ENCODE assay signal across 1 cellular context in the genomic region with DNA sequence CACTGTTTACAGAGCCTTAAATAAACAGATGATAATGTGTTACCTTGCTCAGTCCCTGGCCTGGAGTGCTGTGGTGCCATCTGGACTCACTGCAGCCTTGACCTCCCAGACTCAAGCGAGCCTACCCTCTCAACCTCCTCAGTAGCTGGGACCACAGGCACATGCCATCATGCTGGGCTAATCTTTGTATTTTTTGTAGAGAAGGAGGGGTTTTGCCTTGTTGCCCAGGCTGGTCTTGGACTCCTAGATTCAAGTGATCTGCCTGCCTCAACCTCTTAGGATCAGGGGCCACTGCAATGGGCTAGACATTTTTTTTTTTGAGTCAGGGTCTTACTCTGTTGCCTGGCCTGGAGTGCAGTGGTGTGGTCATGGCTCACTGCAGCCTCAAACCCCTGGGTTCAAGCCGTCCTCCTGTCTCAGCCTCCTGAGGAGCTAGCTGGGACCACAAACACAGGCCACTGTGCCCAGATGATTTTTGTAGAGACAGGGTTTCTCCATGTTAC.
A peak's percentile ranks its signal among the peaks of the same experiment; 100 is the strongest.
TF ChIP-seq lines count a peak whose summit lies in the region.

No MANE protein-coding gene starts in this region.

TF ChIP-seq in HepG2, 621 proteins besides CTCF, POLR2A, EP300 and RAD21 (continued from another document and continues in another):
- no peak for TF ChIP-seq ZNF256 (CRISPR knock-in tag; conservative IDR thresholded peaks at IDR 0.05)
- no peak for TF ChIP-seq PRPF4 (IDR thresholded peaks at IDR 0.05; ENCODE audit: low read depth, low read length, poor library complexity, severe bottlenecking)
- TF ChIP-seq HES4 (CRISPR knock-in tag; IDR thresholded peaks at IDR 0.05; ENCODE audit: borderline replicate concordance) = no peak
- TF ChIP-seq, protein P1, sequence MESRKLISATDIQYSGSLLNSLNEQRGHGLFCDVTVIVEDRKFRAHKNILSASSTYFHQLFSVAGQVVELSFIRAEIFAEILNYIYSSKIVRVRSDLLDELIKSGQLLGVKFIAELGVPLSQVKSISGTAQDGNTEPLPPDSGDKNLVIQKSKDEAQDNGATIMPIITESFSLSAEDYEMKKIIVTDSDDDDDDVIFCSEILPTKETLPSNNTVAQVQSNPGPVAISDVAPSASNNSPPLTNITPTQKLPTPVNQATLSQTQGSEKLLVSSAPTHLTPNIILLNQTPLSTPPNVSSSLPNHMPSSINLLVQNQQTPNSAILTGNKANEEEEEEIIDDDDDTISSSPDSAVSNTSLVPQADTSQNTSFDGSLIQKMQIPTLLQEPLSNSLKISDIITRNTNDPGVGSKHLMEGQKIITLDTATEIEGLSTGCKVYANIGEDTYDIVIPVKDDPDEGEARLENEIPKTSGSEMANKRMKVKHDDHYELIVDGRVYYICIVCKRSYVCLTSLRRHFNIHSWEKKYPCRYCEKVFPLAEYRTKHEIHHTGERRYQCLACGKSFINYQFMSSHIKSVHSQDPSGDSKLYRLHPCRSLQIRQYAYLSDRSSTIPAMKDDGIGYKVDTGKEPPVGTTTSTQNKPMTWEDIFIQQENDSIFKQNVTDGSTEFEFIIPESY (CRISPR knock-in tag; IDR thresholded peaks at IDR 0.05) = 0 out of 2 replicates have a peak, but pooled peaks have one; percentile 25
- peak; percentile 58; the same call in 1 of the 2 replicates for TF ChIP-seq ZNF629 (CRISPR knock-in tag; conservative IDR thresholded peaks at IDR 0.05)
- no peak for TF ChIP-seq ZNF232 (CRISPR knock-in tag; IDR thresholded peaks at IDR 0.05; ENCODE audit: borderline replicate concordance)
- peak; percentile 93 for TF ChIP-seq MIXL1 (CRISPR knock-in tag; IDR thresholded peaks at IDR 0.05)
- TF ChIP-seq, protein P2, sequence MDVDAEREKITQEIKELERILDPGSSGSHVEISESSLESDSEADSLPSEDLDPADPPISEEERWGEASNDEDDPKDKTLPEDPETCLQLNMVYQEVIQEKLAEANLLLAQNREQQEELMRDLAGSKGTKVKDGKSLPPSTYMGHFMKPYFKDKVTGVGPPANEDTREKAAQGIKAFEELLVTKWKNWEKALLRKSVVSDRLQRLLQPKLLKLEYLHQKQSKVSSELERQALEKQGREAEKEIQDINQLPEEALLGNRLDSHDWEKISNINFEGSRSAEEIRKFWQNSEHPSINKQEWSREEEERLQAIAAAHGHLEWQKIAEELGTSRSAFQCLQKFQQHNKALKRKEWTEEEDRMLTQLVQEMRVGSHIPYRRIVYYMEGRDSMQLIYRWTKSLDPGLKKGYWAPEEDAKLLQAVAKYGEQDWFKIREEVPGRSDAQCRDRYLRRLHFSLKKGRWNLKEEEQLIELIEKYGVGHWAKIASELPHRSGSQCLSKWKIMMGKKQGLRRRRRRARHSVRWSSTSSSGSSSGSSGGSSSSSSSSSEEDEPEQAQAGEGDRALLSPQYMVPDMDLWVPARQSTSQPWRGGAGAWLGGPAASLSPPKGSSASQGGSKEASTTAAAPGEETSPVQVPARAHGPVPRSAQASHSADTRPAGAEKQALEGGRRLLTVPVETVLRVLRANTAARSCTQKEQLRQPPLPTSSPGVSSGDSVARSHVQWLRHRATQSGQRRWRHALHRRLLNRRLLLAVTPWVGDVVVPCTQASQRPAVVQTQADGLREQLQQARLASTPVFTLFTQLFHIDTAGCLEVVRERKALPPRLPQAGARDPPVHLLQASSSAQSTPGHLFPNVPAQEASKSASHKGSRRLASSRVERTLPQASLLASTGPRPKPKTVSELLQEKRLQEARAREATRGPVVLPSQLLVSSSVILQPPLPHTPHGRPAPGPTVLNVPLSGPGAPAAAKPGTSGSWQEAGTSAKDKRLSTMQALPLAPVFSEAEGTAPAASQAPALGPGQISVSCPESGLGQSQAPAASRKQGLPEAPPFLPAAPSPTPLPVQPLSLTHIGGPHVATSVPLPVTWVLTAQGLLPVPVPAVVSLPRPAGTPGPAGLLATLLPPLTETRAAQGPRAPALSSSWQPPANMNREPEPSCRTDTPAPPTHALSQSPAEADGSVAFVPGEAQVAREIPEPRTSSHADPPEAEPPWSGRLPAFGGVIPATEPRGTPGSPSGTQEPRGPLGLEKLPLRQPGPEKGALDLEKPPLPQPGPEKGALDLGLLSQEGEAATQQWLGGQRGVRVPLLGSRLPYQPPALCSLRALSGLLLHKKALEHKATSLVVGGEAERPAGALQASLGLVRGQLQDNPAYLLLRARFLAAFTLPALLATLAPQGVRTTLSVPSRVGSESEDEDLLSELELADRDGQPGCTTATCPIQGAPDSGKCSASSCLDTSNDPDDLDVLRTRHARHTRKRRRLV (CRISPR knock-in tag; IDR thresholded peaks at IDR 0.05) = no peak; the same call in 1 of the 2 replicates
- no peak for TF ChIP-seq ZNF333 (CRISPR knock-in tag; IDR thresholded peaks at IDR 0.05; ENCODE audit: borderline replicate concordance)
- TF ChIP-seq ZSCAN21 (CRISPR knock-in tag; IDR thresholded peaks at IDR 0.05; ENCODE audit: borderline replicate concordance) = peak; percentile 90
- TF ChIP-seq ZNF687 (CRISPR knock-in tag; IDR thresholded peaks at IDR 0.05) = peak; percentile 77; the same call in 1 of the 2 replicates
- no peak for TF ChIP-seq ZNF530 (CRISPR knock-in tag; IDR thresholded peaks at IDR 0.05; ENCODE audit: low read depth)
- peak; percentile 97 for TF ChIP-seq ZBTB3 (CRISPR knock-in tag; IDR thresholded peaks at IDR 0.05; ENCODE audit: borderline replicate concordance, low read depth)
- no peak for TF ChIP-seq ZNF234 (CRISPR knock-in tag; conservative IDR thresholded peaks at IDR 0.05)
- TF ChIP-seq, protein P3, sequence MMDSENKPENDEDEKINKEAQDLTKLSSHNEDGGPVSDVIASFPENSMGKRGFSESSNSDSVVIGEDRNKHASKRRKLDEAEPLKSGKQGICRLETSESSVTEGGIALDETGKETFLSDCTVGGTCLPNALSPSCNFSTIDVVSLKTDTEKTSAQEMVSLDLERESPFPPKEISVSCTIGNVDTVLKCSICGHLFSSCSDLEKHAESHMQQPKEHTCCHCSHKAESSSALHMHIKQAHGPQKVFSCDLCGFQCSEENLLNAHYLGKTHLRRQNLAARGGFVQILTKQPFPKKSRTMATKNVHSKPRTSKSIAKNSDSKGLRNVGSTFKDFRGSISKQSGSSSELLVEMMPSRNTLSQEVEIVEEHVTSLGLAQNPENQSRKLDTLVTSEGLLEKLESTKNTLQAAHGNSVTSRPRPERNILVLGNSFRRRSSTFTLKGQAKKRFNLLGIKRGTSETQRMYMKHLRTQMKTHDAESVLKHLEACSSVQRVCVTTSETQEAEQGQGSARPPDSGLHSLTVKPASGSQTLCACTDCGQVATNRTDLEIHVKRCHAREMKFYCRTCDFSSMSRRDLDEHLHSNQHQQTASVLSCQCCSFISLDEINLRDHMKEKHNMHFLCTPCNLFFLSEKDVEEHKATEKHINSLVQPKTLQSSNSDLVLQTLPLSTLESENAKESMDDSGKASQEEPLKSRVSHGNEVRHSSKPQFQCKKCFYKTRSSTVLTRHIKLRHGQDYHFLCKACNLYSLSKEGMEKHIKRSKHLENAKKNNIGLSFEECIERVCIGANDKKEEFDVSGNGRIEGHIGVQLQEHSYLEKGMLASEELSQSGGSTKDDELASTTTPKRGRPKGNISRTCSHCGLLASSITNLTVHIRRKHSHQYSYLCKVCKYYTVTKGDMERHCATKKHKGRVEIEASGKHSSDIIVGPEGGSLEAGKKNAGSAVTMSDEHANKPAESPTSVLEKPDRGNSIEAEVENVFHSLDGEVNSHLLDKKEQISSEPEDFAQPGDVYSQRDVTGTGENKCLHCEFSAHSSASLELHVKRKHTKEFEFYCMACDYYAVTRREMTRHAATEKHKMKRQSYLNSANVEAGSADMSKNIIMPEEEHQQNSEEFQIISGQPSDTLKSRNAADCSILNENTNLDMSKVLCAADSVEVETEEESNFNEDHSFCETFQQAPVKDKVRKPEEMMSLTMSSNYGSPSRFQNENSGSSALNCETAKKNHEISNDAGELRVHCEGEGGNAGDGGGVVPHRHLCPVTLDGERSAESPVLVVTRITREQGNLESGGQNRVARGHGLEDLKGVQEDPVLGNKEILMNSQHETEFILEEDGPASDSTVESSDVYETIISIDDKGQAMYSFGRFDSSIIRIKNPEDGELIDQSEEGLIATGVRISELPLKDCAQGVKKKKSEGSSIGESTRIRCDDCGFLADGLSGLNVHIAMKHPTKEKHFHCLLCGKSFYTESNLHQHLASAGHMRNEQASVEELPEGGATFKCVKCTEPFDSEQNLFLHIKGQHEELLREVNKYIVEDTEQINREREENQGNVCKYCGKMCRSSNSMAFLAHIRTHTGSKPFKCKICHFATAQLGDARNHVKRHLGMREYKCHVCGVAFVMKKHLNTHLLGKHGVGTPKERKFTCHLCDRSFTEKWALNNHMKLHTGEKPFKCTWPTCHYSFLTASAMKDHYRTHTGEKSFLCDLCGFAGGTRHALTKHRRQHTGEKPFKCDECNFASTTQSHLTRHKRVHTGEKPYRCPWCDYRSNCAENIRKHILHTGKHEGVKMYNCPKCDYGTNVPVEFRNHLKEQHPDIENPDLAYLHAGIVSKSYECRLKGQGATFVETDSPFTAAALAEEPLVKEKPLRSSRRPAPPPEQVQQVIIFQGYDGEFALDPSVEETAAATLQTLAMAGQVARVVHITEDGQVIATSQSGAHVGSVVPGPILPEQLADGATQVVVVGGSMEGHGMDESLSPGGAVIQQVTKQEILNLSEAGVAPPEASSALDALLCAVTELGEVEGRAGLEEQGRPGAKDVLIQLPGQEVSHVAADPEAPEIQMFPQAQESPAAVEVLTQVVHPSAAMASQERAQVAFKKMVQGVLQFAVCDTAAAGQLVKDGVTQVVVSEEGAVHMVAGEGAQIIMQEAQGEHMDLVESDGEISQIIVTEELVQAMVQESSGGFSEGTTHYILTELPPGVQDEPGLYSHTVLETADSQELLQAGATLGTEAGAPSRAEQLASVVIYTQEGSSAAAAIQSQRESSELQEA (CRISPR knock-in tag; IDR thresholded peaks at IDR 0.05; ENCODE audit: not compliant biosample characterization) = peak; percentile 17
- no peak for TF ChIP-seq MXD4 (CRISPR knock-in tag; IDR thresholded peaks at IDR 0.05)
- TF ChIP-seq, protein P4, sequence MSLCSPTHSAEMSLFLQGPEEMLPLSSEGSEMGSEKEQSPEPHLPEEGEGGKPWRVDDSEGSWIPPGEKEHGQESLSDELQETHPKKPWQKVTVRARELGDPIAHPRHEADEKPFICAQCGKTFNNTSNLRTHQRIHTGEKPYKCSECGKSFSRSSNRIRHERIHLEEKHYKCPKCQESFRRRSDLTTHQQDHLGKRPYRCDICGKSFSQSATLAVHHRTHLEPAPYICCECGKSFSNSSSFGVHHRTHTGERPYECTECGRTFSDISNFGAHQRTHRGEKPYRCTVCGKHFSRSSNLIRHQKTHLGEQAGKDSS (CRISPR knock-in tag; IDR thresholded peaks at IDR 0.05; ENCODE audit: borderline replicate concordance, low read depth) = peak; percentile 95
- TF ChIP-seq, protein P5, sequence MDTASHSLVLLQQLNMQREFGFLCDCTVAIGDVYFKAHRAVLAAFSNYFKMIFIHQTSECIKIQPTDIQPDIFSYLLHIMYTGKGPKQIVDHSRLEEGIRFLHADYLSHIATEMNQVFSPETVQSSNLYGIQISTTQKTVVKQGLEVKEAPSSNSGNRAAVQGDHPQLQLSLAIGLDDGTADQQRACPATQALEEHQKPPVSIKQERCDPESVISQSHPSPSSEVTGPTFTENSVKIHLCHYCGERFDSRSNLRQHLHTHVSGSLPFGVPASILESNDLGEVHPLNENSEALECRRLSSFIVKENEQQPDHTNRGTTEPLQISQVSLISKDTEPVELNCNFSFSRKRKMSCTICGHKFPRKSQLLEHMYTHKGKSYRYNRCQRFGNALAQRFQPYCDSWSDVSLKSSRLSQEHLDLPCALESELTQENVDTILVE (CRISPR knock-in tag; IDR thresholded peaks at IDR 0.05) = peak; percentile 61; the same call in 1 of the 2 replicates
- no peak for TF ChIP-seq GTF2F1 (IDR thresholded peaks at IDR 0.05; ENCODE audit: low read length)
- TF ChIP-seq SUZ12 (IDR thresholded peaks at IDR 0.05; ENCODE audit: low read depth, low read length) = no peak
- TF ChIP-seq TOPORS (CRISPR knock-in tag; IDR thresholded peaks at IDR 0.05) = peak; percentile 64; the same call in 1 of the 2 replicates
- no peak for TF ChIP-seq MLLT10 (CRISPR knock-in tag; IDR thresholded peaks at IDR 0.05)
- peak; percentile 80; the same call in 1 of the 2 replicates for TF ChIP-seq PPARG (CRISPR knock-in tag; conservative IDR thresholded peaks at IDR 0.05)
- no peak for TF ChIP-seq PCBP1 (IDR thresholded peaks at IDR 0.05; ENCODE audit: borderline replicate concordance, low read depth, low read length)
- TF ChIP-seq ZNF101 (CRISPR knock-in tag; IDR thresholded peaks at IDR 0.05; ENCODE audit: borderline replicate concordance, low read depth) = no peak; the same call in 1 of the 2 replicates
- no peak for TF ChIP-seq ZZZ3 (CRISPR knock-in tag; IDR thresholded peaks at IDR 0.05; ENCODE audit: borderline replicate concordance)
- TF ChIP-seq, protein P6, sequence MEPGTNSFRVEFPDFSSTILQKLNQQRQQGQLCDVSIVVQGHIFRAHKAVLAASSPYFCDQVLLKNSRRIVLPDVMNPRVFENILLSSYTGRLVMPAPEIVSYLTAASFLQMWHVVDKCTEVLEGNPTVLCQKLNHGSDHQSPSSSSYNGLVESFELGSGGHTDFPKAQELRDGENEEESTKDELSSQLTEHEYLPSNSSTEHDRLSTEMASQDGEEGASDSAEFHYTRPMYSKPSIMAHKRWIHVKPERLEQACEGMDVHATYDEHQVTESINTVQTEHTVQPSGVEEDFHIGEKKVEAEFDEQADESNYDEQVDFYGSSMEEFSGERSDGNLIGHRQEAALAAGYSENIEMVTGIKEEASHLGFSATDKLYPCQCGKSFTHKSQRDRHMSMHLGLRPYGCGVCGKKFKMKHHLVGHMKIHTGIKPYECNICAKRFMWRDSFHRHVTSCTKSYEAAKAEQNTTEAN (CRISPR knock-in tag; conservative IDR thresholded peaks at IDR 0.05) = peak; percentile 81; the same call in 1 of the 2 replicates
- no peak for TF ChIP-seq SMAD1 (CRISPR knock-in tag; IDR thresholded peaks at IDR 0.05; ENCODE audit: borderline replicate concordance, low read depth)
